In genomic region chr10:33370434-33370930, GRCh38 we compare ENCODE assay signal across 22 cellular contexts.
"Had no signal": no experiment of that assay in that cellular context is flagged by ENCODE, and none has a peak within 500 bp of the region (broad histone marks: within the 10 kb centered on the region; RNA-seq: fewer than 3 reads in every experiment).

No MANE protein-coding gene starts in this region.

- H3K4me3 ChIP-seq: body of pancreas, colonic mucosa, dorsolateral prefrontal cortex, heart left ventricle, lower lobe of right lung, neural progenitor cell, sigmoid colon, upper lobe of left lung had no signal

- DNase-seq: activated CD4-positive, alpha-beta T cell treated with anti-CD3 and anti-CD28 coated beads for 1 hour; activated CD4-positive, alpha-beta T cell treated with anti-CD3 and anti-CD28 coated beads, Interleukin-2, amount 50 U/mL, for 1 hour; activated CD8-positive, alpha-beta T cell treated with anti-CD3 and anti-CD28 coated beads, Interleukin-2, amount 10 ng/mL, durations not matched to agents 7 days and 5 days; activated gamma-delta T cell; activated naive CD4-positive, alpha-beta T cell treated with anti-CD3 and anti-CD28 coated beads, Interleukin-2, amount 50 U/mL, for 16 hours; activated naive CD8-positive, alpha-beta T cell treated with anti-CD3 and anti-CD28 coated beads, Interleukin-2, amount 50 U/mL, for 24 hours; body of pancreas; central memory CD4-positive, alpha-beta T cell; colonic mucosa; dorsolateral prefrontal cortex; effector memory CD8-positive, alpha-beta T cell; heart left ventricle; lower lobe of right lung; naive thymus-derived CD8-positive, alpha-beta T cell; retina; sigmoid colon; stimulated activated CD4-positive, alpha-beta T cell treated with anti-CD3 and anti-CD28 coated beads, Interleukin-2, amount 100 ng/mL, for 48 hours; stimulated activated naive CD8-positive, alpha-beta T cell treated with anti-CD3 and anti-CD28 coated beads, Interleukin-15, Interleukin-2, amounts not matched to agents 100 U/mL and 50 U/mL, for 24 hours; T-helper 1 cell; upper lobe of left lung had no signal

- ATAC-seq: activated CD8-positive, alpha-beta T cell treated with anti-CD3 and anti-CD28 coated beads, Interleukin-2, amount 10 ng/mL, durations not matched to agents 7 days and 5 days; activated naive CD8-positive, alpha-beta T cell treated with anti-CD3 and anti-CD28 coated beads, Interleukin-2, amount 50 U/mL, for 24 hours; body of pancreas; effector memory CD8-positive, alpha-beta T cell; heart left ventricle; left lobe of liver; lower lobe of right lung; naive thymus-derived CD8-positive, alpha-beta T cell; stimulated activated naive CD8-positive, alpha-beta T cell treated with anti-CD3 and anti-CD28 coated beads, Interleukin-15, Interleukin-2, amounts not matched to agents 100 U/mL and 50 U/mL, for 24 hours had no signal
